20 cellular contexts compared by ENCODE assay signal in the genomic region with DNA sequence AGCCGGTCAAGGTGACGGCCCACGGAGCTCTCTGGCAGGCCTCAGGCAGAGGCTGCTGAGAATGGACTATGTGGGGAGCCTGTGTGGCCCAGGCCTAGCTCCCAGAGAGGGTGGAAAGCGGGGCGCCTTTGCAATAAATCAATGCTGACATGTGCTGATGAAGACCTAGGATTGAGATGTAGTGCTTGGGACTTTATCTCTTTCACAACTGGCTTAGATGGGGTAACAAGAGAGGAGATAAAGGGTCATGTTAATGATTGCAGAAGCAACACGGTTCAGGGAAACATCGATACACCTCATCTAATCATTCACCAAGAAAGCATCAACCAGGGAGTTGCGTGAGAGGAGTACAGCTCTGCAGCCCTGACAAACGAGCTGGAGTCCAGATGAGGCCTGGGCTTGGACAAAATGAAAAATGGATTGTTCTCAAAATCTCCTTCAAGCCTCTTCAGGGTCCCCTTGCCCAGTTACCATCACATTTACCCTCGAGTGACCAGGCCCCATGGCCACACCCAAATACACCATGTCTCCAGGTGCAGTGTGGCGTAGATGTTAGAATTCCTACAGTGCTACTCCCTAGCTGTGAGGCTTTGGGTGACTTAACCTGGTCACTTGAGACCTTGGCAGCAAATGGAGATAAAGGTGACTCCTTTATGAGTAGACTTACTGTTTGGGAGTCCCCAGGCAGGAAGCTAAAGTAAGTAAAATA.
"Had no signal": no experiment of that assay in that cellular context is flagged by ENCODE, and none has a peak within 500 bp of the region (broad histone marks: within the 10 kb centered on the region; RNA-seq: fewer than 3 reads in every experiment).

No MANE protein-coding gene starts in this region.

- H3K4me1 Mint-ChIP-seq: brain; stimulated activated naive B cell treated with anti-CD40 and anti-IgM and Interleukin-4, amounts not matched to agents 10 μg/mL and 1 μg/mL and 100 μg/mL, for 72 hours had no signal

- H3K4me3 ChIP-seq: lower lobe of right lung, sigmoid colon, thoracic aorta, upper lobe of right lung had no signal

- ATAC-seq: activated CD4-positive, alpha-beta T cell treated with anti-CD3 and anti-CD28 coated beads for 36 hours; left cardiac atrium; natural killer cell treated with Interleukin-12 subunit alpha and Interleukin-12 subunit beta and Interleukin-15 and Interleukin-18, amount 100 ng/mL, for 72 hours; stimulated activated naive B cell treated with anti-CD40 and anti-IgM and Interleukin-4, amounts not matched to agents 10 μg/mL and 1 μg/mL and 100 μg/mL, for 72 hours had no signal

- H3K27me3 ChIP-seq: neutrophil, sigmoid colon, upper lobe of right lung had no signal

- H3K27me3 Mint-ChIP-seq: activated CD4-positive, alpha-beta memory T cell treated with anti-CD3 and anti-CD28 coated beads for 36 hours; activated T-cell treated with anti-CD3 and anti-CD28 coated beads, Interleukin-2, amount 50 U/mL, for 24 hours; stimulated activated naive B cell treated with anti-CD40 and anti-IgM and Interleukin-4, amounts not matched to agents 10 μg/mL and 1 μg/mL and 100 μg/mL, for 72 hours had no signal

- H3K9me3 ChIP-seq: lower lobe of right lung, neutrophil, sigmoid colon, thoracic aorta, upper lobe of right lung had no signal

- H3K27ac ChIP-seq: lower lobe of right lung, neutrophil, parathyroid adenoma, sigmoid colon, thoracic aorta, upper lobe of right lung had no signal

- H3K4me1 ChIP-seq: lower lobe of right lung, parathyroid adenoma, sigmoid colon, upper lobe of right lung had no signal

- H3K36me3 Mint-ChIP-seq: activated CD4-positive, alpha-beta memory T cell treated with anti-CD3 and anti-CD28 coated beads for 36 hours; brain; natural killer cell treated with Interleukin-12 subunit alpha and Interleukin-12 subunit beta and Interleukin-15 and Interleukin-18, amount 100 ng/mL, for 72 hours; stimulated activated naive B cell treated with anti-CD40 and anti-IgM and Interleukin-4, amounts not matched to agents 10 μg/mL and 1 μg/mL and 100 μg/mL, for 72 hours had no signal

- H3K4me3 Mint-ChIP-seq: activated CD4-positive, alpha-beta memory T cell treated with anti-CD3 and anti-CD28 coated beads for 36 hours; activated CD4-positive, alpha-beta T cell treated with anti-CD3 and anti-CD28 coated beads for 36 hours; activated naive CD8-positive, alpha-beta T cell treated with anti-CD3 and anti-CD28 coated beads, Interleukin-2, amount 10 ng/mL, durations not matched to agents 7 days and 5 days; activated T-cell treated with anti-CD3 and anti-CD28 coated beads, Interleukin-2, amount 50 U/mL, for 24 hours; brain; natural killer cell treated with Interleukin-12 subunit alpha and Interleukin-12 subunit beta and Interleukin-15 and Interleukin-18, amount 100 ng/mL, for 72 hours; stimulated activated naive B cell treated with anti-CD40 and anti-IgM and Interleukin-4, amounts not matched to agents 10 μg/mL and 1 μg/mL and 100 μg/mL, for 72 hours; T-helper 1 cell treated with Interleukin-12 subunit alpha and Interleukin-12 subunit beta and Interleukin-4 antibody, amounts not matched to agents 30 μg/mL and 1 μg/mL, for 36 hours had no signal

- DNase-seq: activated CD4-positive, alpha-beta memory T cell treated with anti-CD3 and anti-CD28 coated beads for 36 hours; activated CD4-positive, alpha-beta T cell treated with anti-CD3 and anti-CD28 coated beads for 36 hours; activated naive CD4-positive, alpha-beta T cell treated with Interleukin-2 at 50 U/mL for 16 hours; activated naive CD8-positive, alpha-beta T cell treated with anti-CD3 and anti-CD28 coated beads, Interleukin-2, amount 10 ng/mL, durations not matched to agents 7 days and 5 days; activated T-cell treated with anti-CD3 and anti-CD28 coated beads, Interleukin-2, amount 50 U/mL, for 24 hours; amygdala; caudate nucleus; left cardiac atrium; lower lobe of right lung; sigmoid colon; stimulated activated CD4-positive, alpha-beta T cell treated with anti-CD3 and anti-CD28 coated beads, Interleukin-4, amount 100 ng/mL, for 24 hours; stimulated activated naive B cell treated with anti-CD40 and anti-IgM and Interleukin-4, amounts not matched to agents 10 μg/mL and 1 μg/mL and 100 μg/mL, for 72 hours; upper lobe of right lung had no signal

- H3K27ac Mint-ChIP-seq: activated CD4-positive, alpha-beta memory T cell treated with anti-CD3 and anti-CD28 coated beads for 36 hours; activated CD4-positive, alpha-beta T cell treated with anti-CD3 and anti-CD28 coated beads for 36 hours; activated naive CD8-positive, alpha-beta T cell treated with anti-CD3 and anti-CD28 coated beads, Interleukin-2, amount 10 ng/mL, durations not matched to agents 7 days and 5 days; activated T-cell treated with anti-CD3 and anti-CD28 coated beads, Interleukin-2, amount 50 U/mL, for 24 hours; activated T-helper 2 cell treated with anti-CD3 and anti-CD28 coated beads, Interferon-gamma antibody, Interleukin-2, Interleukin-4, amounts not matched to agents 10 μg/mL and 5 μg/mL and 100 μg/mL, durations not matched to agents 14 hours and 24 hours and 36 hours; brain; stimulated activated naive B cell treated with anti-CD40 and anti-IgM and Interleukin-4, amounts not matched to agents 10 μg/mL and 1 μg/mL and 100 μg/mL, for 72 hours; T-helper 1 cell treated with Interleukin-12 subunit alpha and Interleukin-12 subunit beta and Interleukin-4 antibody, amounts not matched to agents 30 μg/mL and 1 μg/mL, for 36 hours had no signal

- H3K9me3 Mint-ChIP-seq: activated CD4-positive, alpha-beta memory T cell treated with anti-CD3 and anti-CD28 coated beads for 36 hours; activated naive CD8-positive, alpha-beta T cell treated with anti-CD3 and anti-CD28 coated beads, Interleukin-2, amount 10 ng/mL, durations not matched to agents 7 days and 5 days; activated T-cell treated with anti-CD3 and anti-CD28 coated beads, Interleukin-2, amount 50 U/mL, for 24 hours; activated T-helper 2 cell treated with anti-CD3 and anti-CD28 coated beads, Interferon-gamma antibody, Interleukin-2, Interleukin-4, amounts not matched to agents 10 μg/mL and 5 μg/mL and 100 μg/mL, durations not matched to agents 14 hours and 24 hours and 36 hours; brain; natural killer cell treated with Interleukin-12 subunit alpha and Interleukin-12 subunit beta and Interleukin-15 and Interleukin-18, amount 100 ng/mL, for 72 hours; stimulated activated naive B cell treated with anti-CD40 and anti-IgM and Interleukin-4, amounts not matched to agents 10 μg/mL and 1 μg/mL and 100 μg/mL, for 72 hours; T-helper 1 cell treated with Interleukin-12 subunit alpha and Interleukin-12 subunit beta and Interleukin-4 antibody, amounts not matched to agents 30 μg/mL and 1 μg/mL, for 36 hours had no signal

- H3K36me3 ChIP-seq: lower lobe of right lung, neutrophil, sigmoid colon, thoracic aorta, upper lobe of right lung had no signal
